Comparison of ENCODE assay signal across 15 cellular contexts in genomic region chr10:60742512-60742911, GRCh38. TPM values are rescaled to one million over a fixed set of nuclear protein-coding genes. Genes with fewer than 3 reads are reported as not detected.
DNase-seq lines count a peak whose midpoint lies in the region; ATAC-seq, FAIRE-seq and TF ChIP-seq lines count a peak whose summit lies in the region.
"Had no signal": no experiment of that assay in that cellular context is flagged by ENCODE, and none has a peak within 500 bp of the region (broad histone marks: within the 10 kb centered on the region; RNA-seq: fewer than 3 reads in every experiment).

No MANE protein-coding gene starts in this region.

- H2AK5ac ChIP-seq in mesenchymal stem cell (ENCODE audit: low read length, severe bottlenecking): no peak overlapping the region

- FAIRE-seq in GM12878 (lab: Jason Lieb, UNC): no peak
- FAIRE-seq: HTR-8/SVneo, K562 had no signal

- H4K91ac ChIP-seq in mesenchymal stem cell (ENCODE audit: low read length): peak overlapping the region; percentile 18

- TF ChIP-seq CTCF in GM12878 (IDR thresholded peaks at IDR 0.05 in 2 of 3, conservative IDR thresholded peaks at IDR 0.05 in 1 of 3; ENCODE audit: control insufficient read depth in 2 of 3, extremely low read depth in 1 of 3, insufficient read depth in 1 of 3, low read depth in 3 of 3, low read length in 3 of 3): no peak

- peak overlapping the region; percentile 30 for H4K8ac ChIP-seq in mesenchymal stem cell (ENCODE audit: low read length)

- H3K36me3 ChIP-seq in GM12878 (ENCODE audit: control insufficient read depth in 2 of 2, insufficient read depth in 2 of 2, low read length in 1 of 2) (no peaks in the 10 kb centered on the region), mesenchymal stem cell (ENCODE audit: control insufficient read depth in 1 of 2, insufficient read depth in 2 of 2, low read depth in 1 of 2, low read length in 2 of 2) (no peaks in the 10 kb centered on the region)
- H3K36me3 ChIP-seq: BLaER1 treated with 17β-estradiol and CSF1 and Interleukin-3, amounts not matched to agents 10 nM and 100 nM had no signal

- H3K4me1 Mint-ChIP-seq in activated CD4-positive, alpha-beta T cell treated with anti-CD3 and anti-CD28 coated beads for 36 hours: peaks cover 5% of the 10 kb centered on the region
- H3K4me1 Mint-ChIP-seq: CD4-positive, CD25-positive, alpha-beta regulatory T cell had no signal

- DNase-seq in activated CD4-positive, alpha-beta T cell treated with anti-CD3 and anti-CD28 coated beads for 36 hours: no peak
- DNase-seq in activated CD4-positive, alpha-beta T cell treated with anti-CD3 and anti-CD28 coated beads for 1 hour: no peak
- DNase-seq in GM12878 (ENCODE audit: low read depth, low spot score) (no peak), mesenchymal stem cell (no peak)
- DNase-seq: 8988T; CD4-positive, CD25-positive, alpha-beta regulatory T cell; GM23248; HCEC 1CT; HFFc6 had no signal

- H2BK15ac ChIP-seq in mesenchymal stem cell (ENCODE audit: low read depth, poor library complexity, severe bottlenecking): no peak overlapping the region

- no peak overlapping the region for H3K4me3 Mint-ChIP-seq in activated CD4-positive, alpha-beta T cell treated with anti-CD3 and anti-CD28 coated beads for 36 hours
- H3K4me3 Mint-ChIP-seq: CD4-positive, CD25-positive, alpha-beta regulatory T cell; HFFc6 had no signal

- RAD21 ChIA-PET in GM12878 (lab: Charles Lee; ENCODE audit: unreplicated experiment): no interaction called here

- H2BK5ac ChIP-seq in mesenchymal stem cell (ENCODE audit: low read depth, low read length, poor library complexity, severe bottlenecking): no peak overlapping the region

- H3K4me2 ChIP-seq in GM12878 (ENCODE audit: control insufficient read depth, insufficient read depth): no peak overlapping the region
- H3K4me2 ChIP-seq in mesenchymal stem cell (ENCODE audit: low read length, poor library complexity, severe bottlenecking): no peak overlapping the region
- H3K4me2 ChIP-seq: BLaER1 treated with 17β-estradiol and CSF1 and Interleukin-3, amounts not matched to agents 10 nM and 100 nM had no signal

- in situ Hi-C loops in GM12878 (cut with MboI): no loop called here

- H3K9ac ChIP-seq in GM12878 (ENCODE audit: control insufficient read depth, insufficient read depth, low read length): no peak overlapping the region
- H3K9ac ChIP-seq in mesenchymal stem cell (ENCODE audit: low read length): no peak overlapping the region
- H3K9ac ChIP-seq: BLaER1 treated with 17β-estradiol and CSF1 and Interleukin-3, amounts not matched to agents 10 nM and 100 nM; GM23248 had no signal

- no peaks in the 10 kb centered on the region for H3K9me3 Mint-ChIP-seq in activated CD4-positive, alpha-beta T cell treated with anti-CD3 and anti-CD28 coated beads for 36 hours (ENCODE audit: low read depth)
- H3K9me3 Mint-ChIP-seq: CD4-positive, CD25-positive, alpha-beta regulatory T cell; HFFc6 had no signal

- no peak for TF ChIP-seq EP300 in GM12878 (IDR thresholded peaks at IDR 0.05; ENCODE audit: borderline replicate concordance in 1 of 2, control insufficient read depth in 1 of 2, low read depth in 2 of 2, low read length in 2 of 2)

- H3K27ac ChIP-seq in GM12878 (ENCODE audit: control insufficient read depth, insufficient read depth) (no peak overlapping the region), mesenchymal stem cell (ENCODE audit: low read length, poor library complexity, severe bottlenecking) (no peak overlapping the region)
- H3K27ac ChIP-seq: BLaER1 treated with 17β-estradiol and CSF1 and Interleukin-3, amounts not matched to agents 10 nM and 100 nM; GM23248 had no signal

- H2BK12ac ChIP-seq in mesenchymal stem cell (ENCODE audit: low read length in 2 of 2): peak overlapping the region in 1 of 2 experiments; percentile 90

- H3K27me3 Mint-ChIP-seq in activated CD4-positive, alpha-beta T cell treated with anti-CD3 and anti-CD28 coated beads for 36 hours: no peaks in the 10 kb centered on the region

- H3K4me3 ChIP-seq in GM12878 (no peak overlapping the region), mesenchymal stem cell (ENCODE audit: insufficient read depth in 1 of 2, low read depth in 1 of 2, low read length in 2 of 2) (no peak overlapping the region)
- H3K4me3 ChIP-seq: BLaER1 treated with 17β-estradiol and CSF1 and Interleukin-3, amounts not matched to agents 10 nM and 100 nM; GM23248; K562 had no signal

- intact Hi-C loops in activated CD4-positive, alpha-beta T cell treated with anti-CD3 and anti-CD28 coated beads for 36 hours (cut with DNase I, micrococcal nuclease): no loop called here
- intact Hi-C loops in GM12878 (cut with micrococcal nuclease; ENCODE audit: unreplicated experiment): no loop called here

- no peak for TF ChIP-seq RAD21 in GM12878 (IDR thresholded peaks at IDR 0.05; ENCODE audit: insufficient read depth, low read depth, low read length)

- SMC1A ChIA-PET in GM12878 (lab: Charles Lee; ENCODE audit: uncharacterized antibody, unreplicated experiment): no interaction called here

- H3K79me2 ChIP-seq in GM12878 (ENCODE audit: control insufficient read depth, insufficient read depth, low read length): no peaks in the 10 kb centered on the region

- H2AFZ ChIP-seq in GM12878 (ENCODE audit: control insufficient read depth, low read depth, low read length) (no peak overlapping the region), mesenchymal stem cell (ENCODE audit: low read depth, low read length) (no peak overlapping the region)
- H2AFZ ChIP-seq: GM23248 had no signal

- H3K9me3 ChIP-seq in GM12878 (replicated peaks; ENCODE audit: control insufficient read depth, insufficient read depth, low read length) (no peaks in the 10 kb centered on the region), mesenchymal stem cell (ENCODE audit: control insufficient read depth, low read length) (no peaks in the 10 kb centered on the region)
- H3K9me3 ChIP-seq: BLaER1 treated with 17β-estradiol and CSF1 and Interleukin-3, amounts not matched to agents 10 nM and 100 nM had no signal

- BruUV-seq in GM12878 (replicated peaks; lab: Mats Ljungman, UMichigan): no TSS peak

- H2BK120ac ChIP-seq in mesenchymal stem cell (ENCODE audit: low read depth, low read length): no peak overlapping the region

- POLR2A ChIA-PET in activated CD4-positive, alpha-beta T cell treated with anti-CD3 and anti-CD28 coated beads for 36 hours (lab: Charles Lee): no interaction called here
- POLR2A ChIA-PET in GM12878 (lab: Charles Lee): no interaction called here

- H3K4me1 ChIP-seq in GM12878 (ENCODE audit: control insufficient read depth, insufficient read depth, low read length) (no peaks in the 10 kb centered on the region), mesenchymal stem cell (ENCODE audit: control insufficient read depth, insufficient read depth, low read depth, low read length) (peaks cover 1% of the 10 kb centered on the region)
- H3K4me1 ChIP-seq: BLaER1 treated with 17β-estradiol and CSF1 and Interleukin-3, amounts not matched to agents 10 nM and 100 nM had no signal

- no peaks in the 10 kb centered on the region for H3K36me3 Mint-ChIP-seq in activated CD4-positive, alpha-beta T cell treated with anti-CD3 and anti-CD28 coated beads for 36 hours (ENCODE audit: low read depth)
- H3K36me3 Mint-ChIP-seq: CD4-positive, CD25-positive, alpha-beta regulatory T cell had no signal

- H3K79me1 ChIP-seq in mesenchymal stem cell (replicated peaks; ENCODE audit: low read length, poor library complexity, severe bottlenecking): no peaks in the 10 kb centered on the region

- peak overlapping the region in 1 of 2 experiments; percentile 60 for H3K18ac ChIP-seq in mesenchymal stem cell (ENCODE audit: low read depth in 1 of 2, low read length in 2 of 2)

- H3K27ac Mint-ChIP-seq in activated CD4-positive, alpha-beta T cell treated with anti-CD3 and anti-CD28 coated beads for 36 hours: no peak overlapping the region
- H3K27ac Mint-ChIP-seq: CD4-positive, CD25-positive, alpha-beta regulatory T cell; HFFc6 had no signal

- H3K4ac ChIP-seq in mesenchymal stem cell (ENCODE audit: low read depth in 1 of 2, low read length in 2 of 2): no peak overlapping the region

- H4K20me1 ChIP-seq in GM12878 (ENCODE audit: control insufficient read depth, insufficient read depth): no peaks in the 10 kb centered on the region
- H4K20me1 ChIP-seq: BLaER1 treated with 17β-estradiol and CSF1 and Interleukin-3, amounts not matched to agents 10 nM and 100 nM had no signal

- TF ChIP-seq POLR2A in GM12878 (IDR thresholded peaks at IDR 0.05; ENCODE audit: low read depth, low read length): no peak

- peak; percentile 61 for ATAC-seq in activated CD4-positive, alpha-beta T cell treated with anti-CD3 and anti-CD28 coated beads for 36 hours
- ATAC-seq in GM12878 (peak; percentile 23; the same call in 2 of the 3 replicates), HG03460 (IDR thresholded peaks at IDR 0.05; ENCODE audit: unreplicated experiment) (no peak), GM18909 (IDR thresholded peaks at IDR 0.05; ENCODE audit: poor library complexity, unreplicated experiment) (no peak), GM18907 (IDR thresholded peaks at IDR 0.05; ENCODE audit: unreplicated experiment) (no peak)
- ATAC-seq: K562 had no signal

- peaks cover 0 to 2% of the 10 kb centered on the region in 2 experiments; a peak in 1 of 4 replicates for H3K27me3 ChIP-seq in GM12878 (replicated peaks in 1 of 2; ENCODE audit: control insufficient read depth in 2 of 2, insufficient read depth in 2 of 2, low read length in 1 of 2)
- peaks cover 0 to 43% of the 10 kb centered on the region in 2 experiments for H3K27me3 ChIP-seq in mesenchymal stem cell (ENCODE audit: control insufficient read depth in 1 of 2, insufficient read depth in 1 of 2, low read length in 2 of 2)
- H3K27me3 ChIP-seq: BLaER1 treated with 17β-estradiol and CSF1 and Interleukin-3, amounts not matched to agents 10 nM and 100 nM had no signal

- 36% methylated on average over 3 of the region's 3 CpGs for WGBS in GM12878 (ENCODE audit: insufficient coverage, insufficient replicate concordance, low lambda C conversion rate, missing lambda C conversion rate)
- 85% methylated on average over 3 of the region's 3 CpGs for WGBS in mesenchymal stem cell

- no peak overlapping the region for H3K23ac ChIP-seq in mesenchymal stem cell (ENCODE audit: low read length in 2 of 2)

- CTCF ChIA-PET in activated CD4-positive, alpha-beta T cell treated with anti-CD3 and anti-CD28 coated beads for 36 hours (lab: Charles Lee): no interaction called here
- CTCF ChIA-PET in GM12878 (lab: Yijun Ruan, JAX): no interaction called here

- H3K14ac ChIP-seq in mesenchymal stem cell (ENCODE audit: low read length in 2 of 2): no peak overlapping the region

RNA-seq across cellular contexts. Expression of gene CDK1, which starts 35.8 kb away (rescaled TPM):
- 100 to 1,000 TPM in 1 of 2 experiments, 10 to 100 TPM in 1; 88.5 to 138 TPM for total RNA-seq in activated CD4-positive, alpha-beta T cell treated with anti-CD3 and anti-CD28 coated beads for 36 hours
- 120 and 133 TPM in 2 replicates for total RNA-seq in GM12878 (2013; cell fraction: nucleolus; rRNA removed)
- total RNA-seq in GM12878 (2014; rRNA removed) (90.0 and 121 TPM in 2 replicates), GM12878 (2014; rRNA removed; fragmentation: Illumina TruSeq; extraction: Trizol) (132 and 139 TPM in 2 replicates), GM12878 (2021) (80.6 and 81.5 TPM in 2 replicates)
- polyA plus RNA-seq in GM12878 (2011; ENCODE audit: low read depth): 23.8 TPM
- polyA plus RNA-seq in GM12878 (2011; rRNA removed) (126 and 203 TPM in 2 replicates), GM12878 (2014; fragmentation: Illumina TruSeq; extraction: Trizol) (127 and 150 TPM in 2 replicates), GM12878 (2014; fragmentation: Nextera tagmentation; extraction: Ambion mirVana) (100 to 1,000 TPM; 228 to 361 TPM), GM12878 (2014; rRNA removed) (77.8 and 96.6 TPM in 2 replicates), GM12878 (2016; fragmentation: Nextera tagmentation; extraction: Ambion mirVana) (100 to 1,000 TPM; 203 to 216 TPM)
- polyA plus RNA-seq in GM12878 (2011; cell fraction: cytosol; rRNA removed): 33.5 and 36.3 TPM in 2 replicates
- polyA plus RNA-seq in GM12878 (2011; cell fraction: nucleus; rRNA removed): 78.8 and 83.4 TPM in 2 replicates
- 39.0 and 60.2 TPM in 2 replicates for polyA plus RNA-seq in GM12878 (2012)
- polyA minus RNA-seq in GM12878 (2011; rRNA and poly(A)+ RNA removed): 27.9 and 32.5 TPM in 2 replicates
- 15.2 and 17.8 TPM in 2 replicates for polyA minus RNA-seq in GM12878 (2011; cell fraction: cytosol; rRNA and poly(A)+ RNA removed)
- polyA minus RNA-seq in GM12878 (2011; cell fraction: nucleus; rRNA and poly(A)+ RNA removed): 38.4 and 61.6 TPM in 2 replicates
- polyA plus RNA-seq in mesenchymal stem cell (2013, experiment 1 of 2): 12.3 TPM
- polyA plus RNA-seq in mesenchymal stem cell (2013, experiment 2 of 2): 13.6 TPM

Comparison
In these comparisons a context has a peak if more than half of its experiments do, and no peak if none do; other contexts are left out.
1. ATAC-seq: peak in activated CD4-positive, alpha-beta T cell treated with anti-CD3 and anti-CD28 coated beads for 36 hours (single experiment) and GM12878 (single experiment); none in HG03460 (single experiment), GM18909 (single experiment) and GM18907 (single experiment).